Comparison of ENCODE assay signal across 9 cellular contexts in genomic region chr7:47720141-47720906, GRCh38.
DNase-seq lines count a peak whose midpoint lies in the region; ATAC-seq and TF ChIP-seq lines count a peak whose summit lies in the region.
"Had no signal": no experiment of that assay in that cellular context is flagged by ENCODE, and none has a peak within 500 bp of the region (broad histone marks: within the 10 kb centered on the region; RNA-seq: fewer than 3 reads in every experiment).

No MANE protein-coding gene starts in this region.

- H3K9me3 ChIP-seq in SK-N-SH (no peaks in the 10 kb centered on the region), mucosa of descending colon (no peaks in the 10 kb centered on the region), osteoblast (ENCODE audit: low read depth, low read length) (no peaks in the 10 kb centered on the region)

- no peaks in the 10 kb centered on the region for H3K9me3 Mint-ChIP-seq in HFFc6
- H3K9me3 Mint-ChIP-seq in stimulated activated naive CD8-positive, alpha-beta T cell treated with anti-CD3 and anti-CD28 coated beads, Interleukin-15, amount 100 ng/mL, for 72 hours: no peaks in the 10 kb centered on the region
- H3K9me3 Mint-ChIP-seq: activated naive CD4-positive, alpha-beta T cell treated with anti-CD3 and anti-CD28 coated beads, Interleukin-2, amount 50 U/mL, for 24 hours had no signal

- TF ChIP-seq EP300 in SK-N-SH (IDR thresholded peaks at IDR 0.05; ENCODE audit: borderline replicate concordance in 1 of 2, low read depth in 1 of 2, low read length in 1 of 2): peak in 1 of 2 experiments; percentile 83; a peak in 2 of 4 replicates

- H3K4me1 ChIP-seq in SK-N-SH (ENCODE audit: control insufficient read depth in 1 of 2, insufficient read depth in 2 of 2, low read depth in 1 of 2, low read length in 1 of 2) (peaks cover 11 to 35% of the 10 kb centered on the region in 2 experiments; a peak in 3 of 4 replicates), mucosa of descending colon (ENCODE audit: low read depth) (no peaks in the 10 kb centered on the region), osteoblast (ENCODE audit: insufficient read depth, low read length) (peaks cover 11% of the 10 kb centered on the region)

- H4K20me1 ChIP-seq in SK-N-SH (ENCODE audit: insufficient read depth) (no peaks in the 10 kb centered on the region), osteoblast (ENCODE audit: insufficient read depth, low read length) (no peaks in the 10 kb centered on the region)

- H3K27ac ChIP-seq in SK-N-SH (ENCODE audit: low read depth in 2 of 2, low read length in 1 of 2) (peak overlapping the region in 1 of 2 experiments; percentile 83; a peak in 2 of 4 replicates), osteoblast (ENCODE audit: low read depth, low read length) (no peak overlapping the region)

- peaks cover 20% of the 10 kb centered on the region for H3K4me1 Mint-ChIP-seq in HFFc6 (ENCODE audit: low read depth)
- H3K4me1 Mint-ChIP-seq in stimulated activated naive CD8-positive, alpha-beta T cell treated with anti-CD3 and anti-CD28 coated beads, Interleukin-15, amount 100 ng/mL, for 72 hours: peaks cover 3% of the 10 kb centered on the region
- H3K4me1 Mint-ChIP-seq: activated naive CD4-positive, alpha-beta T cell treated with anti-CD3 and anti-CD28 coated beads, Interleukin-2, amount 50 U/mL, for 24 hours had no signal

- TF ChIP-seq CTCF in SK-N-SH (IDR thresholded peaks at IDR 0.05) (no peak), mucosa of descending colon (IDR thresholded peaks at IDR 0.05) (no peak), HFFc6 (IDR thresholded peaks at IDR 0.05) (no peak), osteoblast (IDR thresholded peaks at IDR 0.05; ENCODE audit: extremely low read depth, low read depth, low read length) (no peak)

- CTCF ChIA-PET in SK-N-SH (lab: Yijun Ruan, JAX): interaction anchor here (1.1 to 1.2 kb wide), 3 partner anchors 9 to 454 kb away, joined by 3 to 4 read pairs (median 3); no protein-coding TSS in a partner anchor

- TF ChIP-seq RAD21 in SK-N-SH (IDR thresholded peaks at IDR 0.05; ENCODE audit: low read length): peak; percentile 15; the same call in 1 of the 2 replicates

- POLR2A ChIA-PET in SK-N-SH (lab: Yijun Ruan, JAX): no interaction called here

- H3K36me3 ChIP-seq in SK-N-SH (replicated peaks in 1 of 2; ENCODE audit: control insufficient read depth in 1 of 2, insufficient read depth in 2 of 2, low read length in 1 of 2) (no peaks in the 10 kb centered on the region), mucosa of descending colon (ENCODE audit: low read depth) (no peaks in the 10 kb centered on the region), osteoblast (ENCODE audit: insufficient read depth, low read length) (no peaks in the 10 kb centered on the region)

- H3F3A ChIP-seq in SK-N-SH (replicated peaks; ENCODE audit: insufficient read depth): peaks cover 4% of the 10 kb centered on the region

- H3K4me2 ChIP-seq in SK-N-SH (no peak overlapping the region), osteoblast (ENCODE audit: insufficient read depth, low read length) (no peak overlapping the region)

- H3K4me3 ChIP-seq in SK-N-SH (ENCODE audit: low read depth in 2 of 2, low read length in 1 of 2) (no peak overlapping the region), mucosa of descending colon (no peak overlapping the region), osteoblast (ENCODE audit: insufficient read depth, low read length) (no peak overlapping the region)

- ATAC-seq in mucosa of descending colon: peak; percentile 31
- ATAC-seq in stimulated activated naive CD8-positive, alpha-beta T cell treated with anti-CD3 and anti-CD28 coated beads, Interleukin-15, amount 100 ng/mL, for 72 hours: no peak

- WGBS in SK-N-SH (ENCODE audit: low lambda C conversion rate): 52% methylated on average over 12 of the region's 12 CpGs

- DNase-seq in GM04504 (ENCODE audit: low read depth) (peak; percentile 75), HCEC 1CT (peak; percentile 3), SK-N-SH (peak; percentile 59), mucosa of descending colon (peak in 1 of 3 donors; percentile 32), HFFc6 (no peak), osteoblast (ENCODE audit: insufficient read length, low spot score, missing footprints) (no peak)
- DNase-seq in activated effector memory CD4-positive, alpha-beta T cell treated with anti-CD3 and anti-CD28 coated beads, Interleukin-2, amount 50 U/mL, for 16 hours: no peak
- no peak for DNase-seq in stimulated activated naive CD8-positive, alpha-beta T cell treated with anti-CD3 and anti-CD28 coated beads, Interleukin-15, amount 100 ng/mL, for 72 hours

- no peaks in the 10 kb centered on the region for H3K27me3 ChIP-seq in SK-N-SH (ENCODE audit: insufficient read depth)
- H3K27me3 ChIP-seq in osteoblast (ENCODE audit: insufficient read depth, low read length): no peaks in the 10 kb centered on the region

- no peak overlapping the region for H3K9ac ChIP-seq in SK-N-SH

- no peaks in the 10 kb centered on the region for H3K36me3 Mint-ChIP-seq in HFFc6 (ENCODE audit: low read depth)
- H3K36me3 Mint-ChIP-seq: activated naive CD4-positive, alpha-beta T cell treated with anti-CD3 and anti-CD28 coated beads, Interleukin-2, amount 50 U/mL, for 24 hours had no signal

- H3K79me2 ChIP-seq in SK-N-SH (ENCODE audit: insufficient read depth) (no peaks in the 10 kb centered on the region), osteoblast (ENCODE audit: insufficient read depth, low read length) (no peaks in the 10 kb centered on the region)

- intact Hi-C loops in mucosa of descending colon (cut with DNase I, micrococcal nuclease): no loop called here

- no peaks in the 10 kb centered on the region for H3K9me2 ChIP-seq in SK-N-SH

- H3K27me3 Mint-ChIP-seq in HFFc6 (ENCODE audit: insufficient read depth): peaks cover 3% of the 10 kb centered on the region; the same call in 1 of the 2 replicates
- H3K27me3 Mint-ChIP-seq in stimulated activated naive CD8-positive, alpha-beta T cell treated with anti-CD3 and anti-CD28 coated beads, Interleukin-15, amount 100 ng/mL, for 72 hours: no peaks in the 10 kb centered on the region
- H3K27me3 Mint-ChIP-seq: activated naive CD4-positive, alpha-beta T cell treated with anti-CD3 and anti-CD28 coated beads, Interleukin-2, amount 50 U/mL, for 24 hours had no signal

- no peak overlapping the region for H3K4me3 Mint-ChIP-seq in HFFc6
- no peak overlapping the region for H3K4me3 Mint-ChIP-seq in stimulated activated naive CD8-positive, alpha-beta T cell treated with anti-CD3 and anti-CD28 coated beads, Interleukin-15, amount 100 ng/mL, for 72 hours
- H3K4me3 Mint-ChIP-seq: activated naive CD4-positive, alpha-beta T cell treated with anti-CD3 and anti-CD28 coated beads, Interleukin-2, amount 50 U/mL, for 24 hours had no signal

- H2AFZ ChIP-seq in SK-N-SH (ENCODE audit: low read depth) (no peak overlapping the region), osteoblast (ENCODE audit: low read length) (no peak overlapping the region)

- H3K27ac Mint-ChIP-seq in HFFc6: no peak overlapping the region
- H3K27ac Mint-ChIP-seq in stimulated activated naive CD8-positive, alpha-beta T cell treated with anti-CD3 and anti-CD28 coated beads, Interleukin-15, amount 100 ng/mL, for 72 hours: no peak overlapping the region
- H3K27ac Mint-ChIP-seq: activated naive CD4-positive, alpha-beta T cell treated with anti-CD3 and anti-CD28 coated beads, Interleukin-2, amount 50 U/mL, for 24 hours had no signal

TF ChIP-seq in SK-N-SH, 30 proteins besides CTCF, POLR2A, EP300 and RAD21 (continues in another document):
- TF ChIP-seq NFIC (IDR thresholded peaks at IDR 0.05; ENCODE audit: borderline replicate concordance): 0 out of 2 replicates have a peak, but pooled peaks have one; percentile 13
- TF ChIP-seq SMC3 (IDR thresholded peaks at IDR 0.05; ENCODE audit: low read depth, low read length): no peak
- TF ChIP-seq POLR2AphosphoS5 (IDR thresholded peaks at IDR 0.05; ENCODE audit: low read depth, low read length): no peak
- TF ChIP-seq SIN3A (IDR thresholded peaks at IDR 0.05; ENCODE audit: borderline replicate concordance, low read depth, low read length): no peak
- TF ChIP-seq ELF1 (IDR thresholded peaks at IDR 0.05): no peak
- TF ChIP-seq RXRA (IDR thresholded peaks at IDR 0.05; ENCODE audit: borderline replicate concordance, low read depth): no peak
- no peak for TF ChIP-seq REST (IDR thresholded peaks at IDR 0.05; ENCODE audit: low read depth, low read length)
- 0 out of 2 replicates have a peak, but pooled peaks have one; percentile 53 for TF ChIP-seq MXI1 (IDR thresholded peaks at IDR 0.05; ENCODE audit: low read depth, low read length)
- no peak for TF ChIP-seq IRF3 (IDR thresholded peaks at IDR 0.05; ENCODE audit: low read depth, low read length)

Comparison
In these comparisons a context has a peak if more than half of its experiments do, and no peak if none do; other contexts are left out.
1. DNase-seq: peak in GM04504 (single experiment), HCEC 1CT (single experiment) and SK-N-SH (single experiment); none in HFFc6 (single experiment), activated effector memory CD4-positive, alpha-beta T cell treated with anti-CD3 and anti-CD28 coated beads, Interleukin-2, amount 50 U/mL, for 16 hours (single experiment), stimulated activated naive CD8-positive, alpha-beta T cell treated with anti-CD3 and anti-CD28 coated beads, Interleukin-15, amount 100 ng/mL, for 72 hours (0 of 2) and osteoblast (single experiment).